ENCODE assay signal across 1 cellular context in the genomic region with DNA sequence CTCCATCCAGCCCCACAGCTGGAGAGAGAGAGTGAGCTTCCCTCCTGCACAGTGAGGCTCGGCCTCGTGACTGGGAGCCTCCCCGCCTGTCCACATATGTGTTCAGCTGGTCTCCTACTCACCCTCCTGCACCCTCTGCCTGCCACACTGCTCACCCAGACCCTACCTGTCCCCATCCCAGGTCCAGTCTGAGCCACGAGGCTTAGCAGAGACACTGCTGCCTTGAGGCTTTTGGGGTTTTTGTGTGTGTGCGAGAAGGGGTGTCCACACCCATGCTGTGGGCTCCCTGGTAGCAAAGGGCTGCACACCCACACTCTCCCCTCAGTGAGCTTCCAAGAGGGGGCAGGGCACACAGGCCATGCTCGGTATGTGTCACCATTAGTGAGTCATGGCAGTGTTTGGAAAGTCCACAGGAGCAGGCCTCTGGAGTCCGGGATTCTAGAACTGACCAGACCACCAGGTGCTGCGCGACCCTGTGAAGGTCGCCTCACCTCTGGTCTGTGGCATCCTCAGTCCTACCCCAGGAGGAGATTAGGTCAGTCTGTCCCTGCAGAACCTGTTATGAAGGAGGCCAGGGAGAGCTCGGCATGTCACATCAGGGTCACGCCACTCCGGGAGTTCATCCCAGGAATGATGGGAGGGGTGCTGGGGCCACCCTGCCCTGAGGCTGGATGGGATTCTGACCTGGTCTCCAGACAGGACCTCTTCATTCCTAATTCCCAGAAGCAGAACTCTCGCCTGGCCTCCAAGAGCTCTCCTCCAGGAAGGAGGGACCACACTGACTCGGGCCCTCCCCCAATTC.
TF ChIP-seq lines count a peak whose summit lies in the region.

No MANE protein-coding gene starts in this region.

TF ChIP-seq in HCT116, 20 proteins besides CTCF, POLR2A, EP300 and RAD21 (continued from another document):
- TF ChIP-seq, protein P1, sequence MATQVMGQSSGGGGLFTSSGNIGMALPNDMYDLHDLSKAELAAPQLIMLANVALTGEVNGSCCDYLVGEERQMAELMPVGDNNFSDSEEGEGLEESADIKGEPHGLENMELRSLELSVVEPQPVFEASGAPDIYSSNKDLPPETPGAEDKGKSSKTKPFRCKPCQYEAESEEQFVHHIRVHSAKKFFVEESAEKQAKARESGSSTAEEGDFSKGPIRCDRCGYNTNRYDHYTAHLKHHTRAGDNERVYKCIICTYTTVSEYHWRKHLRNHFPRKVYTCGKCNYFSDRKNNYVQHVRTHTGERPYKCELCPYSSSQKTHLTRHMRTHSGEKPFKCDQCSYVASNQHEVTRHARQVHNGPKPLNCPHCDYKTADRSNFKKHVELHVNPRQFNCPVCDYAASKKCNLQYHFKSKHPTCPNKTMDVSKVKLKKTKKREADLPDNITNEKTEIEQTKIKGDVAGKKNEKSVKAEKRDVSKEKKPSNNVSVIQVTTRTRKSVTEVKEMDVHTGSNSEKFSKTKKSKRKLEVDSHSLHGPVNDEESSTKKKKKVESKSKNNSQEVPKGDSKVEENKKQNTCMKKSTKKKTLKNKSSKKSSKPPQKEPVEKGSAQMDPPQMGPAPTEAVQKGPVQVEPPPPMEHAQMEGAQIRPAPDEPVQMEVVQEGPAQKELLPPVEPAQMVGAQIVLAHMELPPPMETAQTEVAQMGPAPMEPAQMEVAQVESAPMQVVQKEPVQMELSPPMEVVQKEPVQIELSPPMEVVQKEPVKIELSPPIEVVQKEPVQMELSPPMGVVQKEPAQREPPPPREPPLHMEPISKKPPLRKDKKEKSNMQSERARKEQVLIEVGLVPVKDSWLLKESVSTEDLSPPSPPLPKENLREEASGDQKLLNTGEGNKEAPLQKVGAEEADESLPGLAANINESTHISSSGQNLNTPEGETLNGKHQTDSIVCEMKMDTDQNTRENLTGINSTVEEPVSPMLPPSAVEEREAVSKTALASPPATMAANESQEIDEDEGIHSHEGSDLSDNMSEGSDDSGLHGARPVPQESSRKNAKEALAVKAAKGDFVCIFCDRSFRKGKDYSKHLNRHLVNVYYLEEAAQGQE (IDR thresholded peaks at IDR 0.05; ENCODE audit: low read depth) = no peak
- TF ChIP-seq YY1 (IDR thresholded peaks at IDR 0.05; ENCODE audit: extremely low read depth, insufficient replicate concordance, low read depth, low read length) (no peak), CBX3 (IDR thresholded peaks at IDR 0.05; ENCODE audit: low read depth) (no peak), EGR1 (IDR thresholded peaks at IDR 0.05; ENCODE audit: low read depth) (no peak), ZNF274 (IDR thresholded peaks at IDR 0.05; ENCODE audit: low read depth, low read length) (no peak), EZH2phosphoT487 (IDR thresholded peaks at IDR 0.05; ENCODE audit: borderline replicate concordance) (no peak), ZFX (IDR thresholded peaks at IDR 0.05) (no peak), SRF (IDR thresholded peaks at IDR 0.05; ENCODE audit: low read depth) (no peak), EZH2 (IDR thresholded peaks at IDR 0.05) (no peak), TCF7L2 (IDR thresholded peaks at IDR 0.05; ENCODE audit: borderline replicate concordance, extremely low read depth, insufficient read depth, insufficient read length) (no peak), ELF1 (IDR thresholded peaks at IDR 0.05; ENCODE audit: borderline replicate concordance, low read depth) (no peak)
- TF ChIP-seq, protein P2, sequence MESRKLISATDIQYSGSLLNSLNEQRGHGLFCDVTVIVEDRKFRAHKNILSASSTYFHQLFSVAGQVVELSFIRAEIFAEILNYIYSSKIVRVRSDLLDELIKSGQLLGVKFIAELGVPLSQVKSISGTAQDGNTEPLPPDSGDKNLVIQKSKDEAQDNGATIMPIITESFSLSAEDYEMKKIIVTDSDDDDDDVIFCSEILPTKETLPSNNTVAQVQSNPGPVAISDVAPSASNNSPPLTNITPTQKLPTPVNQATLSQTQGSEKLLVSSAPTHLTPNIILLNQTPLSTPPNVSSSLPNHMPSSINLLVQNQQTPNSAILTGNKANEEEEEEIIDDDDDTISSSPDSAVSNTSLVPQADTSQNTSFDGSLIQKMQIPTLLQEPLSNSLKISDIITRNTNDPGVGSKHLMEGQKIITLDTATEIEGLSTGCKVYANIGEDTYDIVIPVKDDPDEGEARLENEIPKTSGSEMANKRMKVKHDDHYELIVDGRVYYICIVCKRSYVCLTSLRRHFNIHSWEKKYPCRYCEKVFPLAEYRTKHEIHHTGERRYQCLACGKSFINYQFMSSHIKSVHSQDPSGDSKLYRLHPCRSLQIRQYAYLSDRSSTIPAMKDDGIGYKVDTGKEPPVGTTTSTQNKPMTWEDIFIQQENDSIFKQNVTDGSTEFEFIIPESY (IDR thresholded peaks at IDR 0.05; ENCODE audit: extremely low read depth, insufficient replicate concordance, low read length) = no peak
